34 cellular contexts compared by ENCODE assay signal in the genomic region with DNA sequence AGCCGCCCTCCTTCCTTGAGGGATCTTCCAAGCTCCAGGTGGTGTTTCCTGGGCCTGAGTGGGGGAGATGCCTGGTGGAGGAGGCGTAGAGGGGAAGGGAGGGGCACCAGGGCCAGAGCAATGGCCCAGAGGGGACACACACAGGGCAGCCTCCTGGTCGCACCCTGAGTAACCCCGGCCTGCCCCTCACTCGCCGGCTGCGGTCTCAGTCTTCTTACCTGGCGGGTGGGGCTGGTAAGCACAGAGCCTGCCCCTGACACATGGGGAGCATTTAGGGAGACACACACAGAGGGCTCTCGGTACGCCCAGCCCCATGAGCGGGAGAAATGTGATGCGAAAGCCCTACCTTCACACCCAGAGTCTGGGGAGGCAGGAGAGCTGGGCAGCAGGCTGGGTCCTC. TPM values are rescaled to one million over a fixed set of nuclear protein-coding genes. Genes with fewer than 3 reads are reported as not detected.
"Had no signal": no experiment of that assay in that cellular context is flagged by ENCODE, and none has a peak within 500 bp of the region (broad histone marks: within the 10 kb centered on the region; RNA-seq: fewer than 3 reads in every experiment).

No MANE protein-coding gene starts in this region.

- H3K4me3 ChIP-seq: coronary artery, esophagus muscularis mucosa, gastroesophageal sphincter, heart left ventricle, hepatocyte, smooth muscle cell, stomach, thyroid gland, vagina had no signal

- H3K36me3 ChIP-seq: esophagus muscularis mucosa, gastroesophageal sphincter, heart left ventricle, neutrophil, stomach, thyroid gland, vagina had no signal

- H3K4me2 ChIP-seq: hepatocyte, smooth muscle cell had no signal

- H3K79me2 ChIP-seq: hepatocyte, parathyroid adenoma had no signal

- FAIRE-seq: endothelial cell of umbilical vein, kidney had no signal

- ATAC-seq: foreskin keratinocyte; gastroesophageal sphincter; naive thymus-derived CD4-positive, alpha-beta T cell; sciatic nerve; stimulated activated naive B cell treated with anti-CD40 and anti-IgM and Interleukin-4, amounts not matched to agents 10 μg/mL and 1 μg/mL and 100 μg/mL, for 72 hours had no signal

- DNase-seq: dermis blood vessel endothelial cell; effector memory CD4-positive, alpha-beta T cell; foreskin keratinocyte; mesenchymal stem cell; naive thymus-derived CD4-positive, alpha-beta T cell; stimulated activated CD4-positive, alpha-beta T cell treated with anti-CD3 and anti-CD28 coated beads, Interleukin-2, amount 100 ng/mL, for 24 hours; stimulated activated CD4-positive, alpha-beta T cell treated with anti-CD3 and anti-CD28 coated beads, Interleukin-4, amount 100 ng/mL, for 24 hours; stimulated activated naive B cell treated with anti-CD40 and anti-IgM and Interleukin-4, amounts not matched to agents 10 μg/mL and 1 μg/mL and 100 μg/mL, for 72 hours; stomach; thyroid gland; trophoblast cell had no signal

- H3K27ac ChIP-seq: coronary artery, esophagus muscularis mucosa, foreskin keratinocyte, gastroesophageal sphincter, heart left ventricle, hepatocyte, neutrophil, parathyroid adenoma, stomach, thyroid gland, vagina had no signal

- H2AFZ ChIP-seq: hepatocyte, parathyroid adenoma had no signal

- H3K9me3 ChIP-seq: neutrophil, thyroid gland had no signal

- H3K9ac ChIP-seq: parathyroid adenoma had no signal

- H3K27me3 ChIP-seq: hepatocyte, thyroid gland, vagina had no signal

- H3K4me1 ChIP-seq: esophagus muscularis mucosa, foreskin keratinocyte, gastroesophageal sphincter, heart left ventricle, parathyroid adenoma, stomach, thyroid gland, vagina had no signal

RNA-seq across cellular contexts. Expression of gene IGF2, which starts 23.9 kb away (rescaled TPM):
- polyA plus RNA-seq: naive thymus-derived CD4-positive, alpha-beta T cell; neural cell had no signal

RNA-seq across cellular contexts. Expression of gene INS, which starts 45.7 kb away (rescaled TPM):
- total RNA-seq: dermis blood vessel endothelial cell; endothelial cell of umbilical vein; epithelial cell of proximal tubule; esophagus muscularis mucosa; fibroblast of lung; foreskin keratinocyte; gastroesophageal sphincter; hepatocyte; kidney; left lobe of liver; lung microvascular endothelial cell; mesothelial cell of epicardium; naive thymus-derived CD4-positive, alpha-beta T cell; osteoblast; smooth muscle cell; stomach; subcutaneous adipose tissue; temporal lobe; thyroid gland; ureter; vagina had no signal
- polyA plus RNA-seq: endothelial cell of umbilical vein; fibroblast of lung; foreskin keratinocyte; hepatocyte; naive thymus-derived CD4-positive, alpha-beta T cell; neural cell; smooth muscle cell had no signal

RNA-seq across cellular contexts. Expression of gene TH, which starts 56.3 kb away (rescaled TPM):
- total RNA-seq: dermis blood vessel endothelial cell; endothelial cell of umbilical vein; heart left ventricle; kidney; left lobe of liver; liver; naive thymus-derived CD4-positive, alpha-beta T cell; osteoblast; smooth muscle cell; stomach; subcutaneous adipose tissue; thyroid gland had no signal
- polyA plus RNA-seq: endothelial cell of umbilical vein; fibroblast of lung; naive thymus-derived CD4-positive, alpha-beta T cell; smooth muscle cell had no signal
